ENCODE assay signal across 8 cellular contexts in genomic region chr5:112160652-112161391, GRCh38.
DNase-seq lines count a peak whose midpoint lies in the region; ATAC-seq and TF ChIP-seq lines count a peak whose summit lies in the region.

No MANE protein-coding gene starts in this region.

- H3K27me3 ChIP-seq in mammary epithelial cell (ENCODE audit: insufficient read depth, low read length): no peaks in the 10 kb centered on the region

- peaks cover 30% of the 10 kb centered on the region for H3K79me2 ChIP-seq in mammary epithelial cell (ENCODE audit: insufficient read depth, low read length)

- intact Hi-C loops in mammary epithelial cell (cut with micrococcal nuclease): no loop called here

- TF ChIP-seq CTCF in AG09309 (IDR thresholded peaks at IDR 0.05; ENCODE audit: control insufficient read depth, insufficient read depth, low read depth, low read length, missing control alignments) (peak; percentile 99), VCaP (conservative IDR thresholded peaks at IDR 0.05) (peak; percentile 98), mammary epithelial cell (conservative IDR thresholded peaks at IDR 0.05 in 1 of 2, IDR thresholded peaks at IDR 0.05 in 1 of 2; ENCODE audit: extremely low read depth in 1 of 2, insufficient read depth in 1 of 2, low read depth in 1 of 2, low read length in 2 of 2) (peak; percentile 99 to 100)

- H3K27ac ChIP-seq in VCaP: peak overlapping the region; percentile 87
- peak overlapping the region; percentile 85 for H3K27ac ChIP-seq in mammary epithelial cell (ENCODE audit: insufficient read depth, low read depth, low read length)

- H3K4me1 ChIP-seq in mammary epithelial cell (ENCODE audit: insufficient read depth, low read length): peaks cover 7% of the 10 kb centered on the region

- dilution Hi-C loops in mammary epithelial cell (cut with HindIII; ENCODE audit: low sequenced_read_pairs): no loop called here

- no peaks in the 10 kb centered on the region for H3K9me3 ChIP-seq in mammary epithelial cell (replicated peaks; ENCODE audit: insufficient read depth, low read length)

- TSS peak; percentile 77 for BruUV-seq in mammary epithelial cell (replicated peaks; lab: Mats Ljungman, UMichigan)

- peaks cover 24% of the 10 kb centered on the region for H3K36me3 ChIP-seq in mammary epithelial cell (ENCODE audit: insufficient read depth, low read length)

- H3K4me3 ChIP-seq in AG09309 (ENCODE audit: control insufficient read depth, low read depth, low read length): peak overlapping the region; percentile 82
- H3K4me3 ChIP-seq in mammary epithelial cell (replicated peaks in 1 of 3; ENCODE audit: insufficient read depth in 1 of 3, low read depth in 2 of 3, low read length in 3 of 3): peak overlapping the region; percentile 68 to 100 (median 68)

- H4K20me1 ChIP-seq in mammary epithelial cell (ENCODE audit: insufficient read depth, low read length): no peaks in the 10 kb centered on the region

- peak overlapping the region; percentile 89 for H2AFZ ChIP-seq in mammary epithelial cell (ENCODE audit: low read depth, low read length)

- peak overlapping the region; percentile 98 for H3K9ac ChIP-seq in mammary epithelial cell (ENCODE audit: insufficient read depth, low read length)

- WGBS in mammary epithelial cell (ENCODE audit: low coverage, missing lambda C conversion rate): 0% methylated on average over 42 of the region's 55 CpGs

- in situ Hi-C loops in mammary epithelial cell (cut with MboI; ENCODE audit: low sequenced_read_pairs in 2 of 2): no loop called here

- ATAC-seq in GM18870 (IDR thresholded peaks at IDR 0.05; ENCODE audit: unreplicated experiment): peak; percentile 89
- peak; percentile 95 for ATAC-seq in HG03108 (IDR thresholded peaks at IDR 0.05; ENCODE audit: unreplicated experiment)

- peak overlapping the region; percentile 80 for H3K4me2 ChIP-seq in mammary epithelial cell (ENCODE audit: insufficient read depth, low read depth, low read length)

- CTCF ChIA-PET in mammary epithelial cell (lab: Charles Lee; ENCODE audit: low non-redundant PET): interaction anchor here (0.5 to 0.8 kb wide), 5 partner anchors 71 to 786 kb away, joined by 3 to 8 read pairs (median 3); no protein-coding TSS in a partner anchor

- DNase-seq in AG09309 (ENCODE audit: low read depth) (peak; percentile 74), NCI-H2171 (lab: John Stamatoyannopoulos, UW) (peak; percentile 38), mammary epithelial cell (peak; percentile 86), iPS-NIHi7 (ENCODE audit: extremely low spot score) (peak; percentile 87), smooth muscle cell of the brain vasculature (ENCODE audit: low read depth, low spot score) (peak; percentile 79)

Comparison
In these comparisons a context has a peak if more than half of its experiments do, and no peak if none do; other contexts are left out.
1. Peak in every context shown above with its lines: DNase-seq, ATAC-seq, H3K4me3 ChIP-seq and H3K27ac ChIP-seq.